ENCODE assay signal across 1 cellular context in the genomic region with DNA sequence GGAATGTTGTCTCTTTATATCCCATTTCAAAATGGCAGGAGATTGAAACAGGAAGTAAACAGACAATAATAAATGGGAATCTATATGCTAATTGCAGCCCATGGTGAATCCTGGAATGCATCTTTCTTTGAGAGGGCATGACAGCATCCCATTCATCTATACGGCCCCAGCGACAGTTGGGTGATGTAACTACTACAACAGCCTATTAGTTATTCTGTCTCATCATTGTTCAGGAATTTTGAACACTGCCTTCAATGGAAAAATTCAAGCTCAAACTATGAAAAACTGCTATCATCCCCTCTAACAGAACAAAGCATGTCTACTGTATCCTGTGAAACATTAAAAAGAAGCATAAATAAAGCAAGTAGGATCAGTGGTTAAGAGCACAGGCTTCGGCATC.
TF ChIP-seq lines count a peak whose summit lies in the region.

No MANE protein-coding gene starts in this region.

TF ChIP-seq in HEK293, 187 proteins besides CTCF, POLR2A, EP300 and RAD21:
- TF ChIP-seq ZNF416 (tag by site-specific recombination; IDR thresholded peaks at IDR 0.05) (no peak), SCRT2 (tag by site-specific recombination; IDR thresholded peaks at IDR 0.05) (peak; percentile 37; the same call in 1 of the 2 replicates)
